In the genomic region with DNA sequence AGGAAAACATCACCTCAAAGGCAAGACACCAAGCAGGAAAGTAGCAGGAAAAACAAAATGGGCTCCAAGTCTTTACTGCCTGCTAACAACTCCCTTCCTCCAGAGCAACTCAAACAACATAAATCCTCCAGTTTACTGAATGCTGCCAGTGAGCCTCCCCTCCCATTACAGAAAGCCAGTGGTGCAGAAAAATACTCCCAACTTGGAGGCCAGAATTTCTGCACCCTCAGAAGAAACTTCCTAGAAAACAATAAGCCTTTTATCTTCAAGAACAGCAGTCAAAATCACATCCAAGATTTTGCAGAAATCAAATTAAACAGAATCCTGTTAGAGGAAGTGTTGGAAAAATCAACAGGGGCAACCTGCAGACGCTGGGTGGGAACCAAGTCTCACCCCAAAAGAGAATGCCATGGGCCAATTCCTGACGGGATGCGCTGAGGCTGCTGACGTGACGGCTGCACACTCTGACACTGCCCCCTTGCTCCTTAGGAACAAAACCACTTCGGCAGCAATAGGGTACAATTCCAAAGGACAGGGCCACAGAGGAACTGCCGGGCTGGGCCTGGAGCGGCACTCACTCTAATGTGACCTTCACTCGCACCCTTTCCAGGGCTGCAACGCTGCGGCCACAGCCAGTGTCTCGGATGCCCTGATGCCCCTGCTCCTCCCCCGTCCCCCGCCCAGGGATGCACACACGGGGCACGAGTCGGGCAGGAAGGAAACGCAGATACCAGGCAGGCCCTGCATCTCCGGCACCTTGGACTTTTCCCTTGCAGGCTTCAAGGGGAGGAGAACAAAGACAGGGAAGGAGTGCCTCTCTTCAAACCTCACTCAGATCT, we compare ENCODE assay signal across 1 cellular context.
TF ChIP-seq lines count a peak whose summit lies in the region.

No MANE protein-coding gene starts in this region.

TF ChIP-seq in HepG2, 621 proteins besides CTCF, POLR2A, EP300 and RAD21:
- TF ChIP-seq CREB1 (IDR thresholded peaks at IDR 0.05) (no peak), CREB1 (CRISPR knock-in tag; IDR thresholded peaks at IDR 0.05) (no peak), CBX5 (CRISPR knock-in tag; IDR thresholded peaks at IDR 0.05; ENCODE audit: borderline replicate concordance) (no peak), WIZ (CRISPR knock-in tag; IDR thresholded peaks at IDR 0.05) (no peak), HNRNPL (IDR thresholded peaks at IDR 0.05; ENCODE audit: low read depth, low read length) (no peak)
